11 cellular contexts compared by ENCODE assay signal in the genomic region with DNA sequence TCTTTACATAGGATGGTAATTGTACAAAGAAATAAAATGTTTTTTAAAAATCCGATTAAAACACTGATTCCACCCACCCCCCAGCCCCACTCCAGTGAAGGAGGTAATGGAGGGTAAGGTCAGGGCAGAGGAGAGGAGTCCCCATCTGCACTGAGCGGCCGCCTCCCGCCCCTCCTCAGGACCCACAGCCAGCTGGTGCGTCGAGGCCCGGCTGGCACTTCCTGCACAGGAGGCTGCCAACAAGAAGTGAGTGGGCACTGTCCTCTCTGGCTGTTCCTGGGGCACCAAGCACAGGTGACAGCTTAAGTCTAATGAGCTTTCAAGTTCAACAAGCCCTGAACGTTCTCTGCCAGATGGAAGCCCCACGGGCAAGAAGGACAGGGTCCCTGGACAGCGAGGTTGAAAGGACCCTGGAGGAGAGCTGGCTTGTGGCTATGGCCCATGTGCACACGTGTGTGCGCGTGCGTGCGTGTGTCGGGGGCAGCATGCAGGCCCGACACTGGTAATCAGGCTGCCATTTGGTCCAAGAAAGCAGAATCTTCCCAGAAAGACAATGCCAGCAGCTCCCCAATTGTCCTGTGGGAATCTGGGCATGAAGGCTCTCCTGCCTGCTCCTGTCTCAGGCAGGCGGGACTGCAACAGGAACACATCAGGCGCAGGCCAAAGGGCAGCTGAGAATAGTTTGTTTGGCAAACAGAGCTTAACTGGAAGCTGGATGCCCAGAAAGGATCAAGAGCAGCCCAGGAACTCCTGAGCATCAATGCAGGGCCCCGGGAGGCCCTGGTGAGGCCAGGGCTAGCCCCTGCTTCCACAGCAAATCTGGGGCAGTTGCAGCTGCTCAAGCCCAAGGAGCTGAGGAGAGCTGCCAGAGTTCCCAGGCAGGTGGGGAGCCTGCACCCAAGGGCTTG. TPM values are rescaled to one million over a fixed set of nuclear protein-coding genes. Genes with fewer than 3 reads are reported as not detected.
A peak's percentile ranks its signal among the peaks of the same experiment; 100 is the strongest.
DNase-seq lines count a peak whose midpoint lies in the region; TF ChIP-seq lines count a peak whose summit lies in the region.
"Had no signal": no experiment of that assay in that cellular context is flagged by ENCODE, and none has a peak within 500 bp of the region (broad histone marks: within the 10 kb centered on the region; RNA-seq: fewer than 3 reads in every experiment).

No MANE protein-coding gene starts in this region.

- 73 to 87% (median 80%) methylated on average over 13 to 20 of the region's 20 CpGs for WGBS in adrenal gland, 4 donors
- WGBS in esophagus squamous epithelium, 2 donors: 63 to 79% methylated on average over 8 of the region's 20 CpGs
- 81 to 83% methylated on average over 6 to 19 of the region's 20 CpGs for WGBS in transverse colon (ENCODE audit: low coverage in 1 of 2), 2 donors

- H4K20me1 ChIP-seq in osteoblast (ENCODE audit: insufficient read depth, low read length): peaks cover 25% of the 10 kb centered on the region

- H3K4me1 ChIP-seq in adrenal gland (replicated peaks in 1 of 2) (peaks cover 38 to 54% of the 10 kb centered on the region in 2 donors), esophagus squamous epithelium (peaks cover 33 to 66% (median 52%) of the 10 kb centered on the region in 3 donors), osteoblast (ENCODE audit: insufficient read depth, low read length) (peaks cover 53% of the 10 kb centered on the region), transverse colon (peaks cover 38 to 51% (median 49%) of the 10 kb centered on the region in 4 donors)

- H3K36me3 ChIP-seq in adrenal gland (replicated peaks in 1 of 2): peaks cover 0 to 57% of the 10 kb centered on the region in 2 donors
- H3K36me3 ChIP-seq in esophagus squamous epithelium: peaks cover 31 to 98% (median 31%) of the 10 kb centered on the region in 3 donors
- H3K36me3 ChIP-seq in osteoblast (ENCODE audit: insufficient read depth, low read length): peaks cover 48% of the 10 kb centered on the region
- peaks cover 0 to 6% (median 3%) of the 10 kb centered on the region in 4 donors for H3K36me3 ChIP-seq in transverse colon

- H3K9me3 ChIP-seq in adrenal gland (replicated peaks in 1 of 3) (no peaks in the 10 kb centered on the region), esophagus squamous epithelium (no peaks in the 10 kb centered on the region), osteoblast (ENCODE audit: low read depth, low read length) (no peaks in the 10 kb centered on the region), transverse colon (no peaks in the 10 kb centered on the region)
- H3K9me3 ChIP-seq: pancreas had no signal

- TF ChIP-seq POLR2A in adrenal gland (IDR thresholded peaks at IDR 0.05): no peak
- no peak for TF ChIP-seq POLR2A in esophagus squamous epithelium (IDR thresholded peaks at IDR 0.05)
- no peak for TF ChIP-seq POLR2A in transverse colon (IDR thresholded peaks at IDR 0.05)

- DNase-seq in adrenal gland: no peak
- no peak for DNase-seq in esophagus squamous epithelium (lab: John Stamatoyannopoulos, UW)
- peak; percentile 91 for DNase-seq in osteoblast (ENCODE audit: insufficient read length, low spot score, missing footprints)
- DNase-seq in transverse colon: no peak
- DNase-seq in DMS79 (lab: John Stamatoyannopoulos, UW): no peak
- no peak for DNase-seq in stimulated activated CD4-positive, alpha-beta T cell treated with anti-CD3 and anti-CD28 coated beads, Interleukin-2, amount 100 ng/mL, for 48 hours
- DNase-seq in activated effector memory CD4-positive, alpha-beta T cell treated with Interleukin-2 at 50 U/mL for 16 hours: no peak
- DNase-seq: COR-L47, erythroblast, Karpas-422, pancreas had no signal

- TF ChIP-seq CTCF in adrenal gland (IDR thresholded peaks at IDR 0.05) (no peak), esophagus squamous epithelium (IDR thresholded peaks at IDR 0.05) (no peak), osteoblast (IDR thresholded peaks at IDR 0.05; ENCODE audit: extremely low read depth, low read depth, low read length) (no peak), transverse colon (IDR thresholded peaks at IDR 0.05) (no peak)

- peak overlapping the region in 4 of 5 donors; percentile 56 to 96 (median 86) for H3K27ac ChIP-seq in adrenal gland
- H3K27ac ChIP-seq in esophagus squamous epithelium: peak overlapping the region; percentile 66 to 93 (median 88)
- H3K27ac ChIP-seq in osteoblast (ENCODE audit: low read depth, low read length): peak overlapping the region; percentile 100
- H3K27ac ChIP-seq in transverse colon: peak overlapping the region; percentile 82 to 90 (median 83)

- no peak overlapping the region for H2AFZ ChIP-seq in osteoblast (ENCODE audit: low read length)

- intact Hi-C loops in adrenal gland (cut with DNase I): no loop called here
- intact Hi-C loops in esophagus squamous epithelium (cut with DNase I): loop anchor here (10.0 kb wide), 1 partner anchor 143 kb away; a partner anchor contains a TSS
- intact Hi-C loops in transverse colon (cut with DNase I; ENCODE audit: low total_unique reads): no loop called here

- no peak overlapping the region for H3K4me2 ChIP-seq in osteoblast (ENCODE audit: insufficient read depth, low read length)

- H3K4me3 ChIP-seq in adrenal gland: no peak overlapping the region
- no peak overlapping the region for H3K4me3 ChIP-seq in esophagus squamous epithelium
- no peak overlapping the region for H3K4me3 ChIP-seq in osteoblast (ENCODE audit: insufficient read depth, low read length)
- no peak overlapping the region for H3K4me3 ChIP-seq in transverse colon
- H3K4me3 ChIP-seq: pancreas had no signal

- in situ Hi-C loops in transverse colon (cut with MboI; ENCODE audit: low pct_ligation_motif_present in 1 of 4, low pct_unique_long_range_greater_than_20kb in 1 of 4, low sequenced_read_pairs in 3 of 4): no loop called here

- TF ChIP-seq EP300 in transverse colon (IDR thresholded peaks at IDR 0.05; ENCODE audit: low read depth): no peak

- H3K79me2 ChIP-seq in osteoblast (ENCODE audit: insufficient read depth, low read length): peaks cover 56% of the 10 kb centered on the region

- H3K27me3 ChIP-seq in adrenal gland (no peaks in the 10 kb centered on the region), esophagus squamous epithelium (no peaks in the 10 kb centered on the region), osteoblast (ENCODE audit: insufficient read depth, low read length) (no peaks in the 10 kb centered on the region), transverse colon (no peaks in the 10 kb centered on the region)
- H3K27me3 ChIP-seq: pancreas had no signal

RNA-seq across cellular contexts. Expression of a gene that starts 15.1 kb away (rescaled TPM):
- 1 to 10 TPM in 1 of 8 donors, under 1 TPM in 5, not detected in 2; 0.43 to 7.5 (median 0.62) TPM for total RNA-seq in adrenal gland
- polyA plus RNA-seq in adrenal gland: under 1 TPM; 0.24 to 0.44 (median 0.31) TPM
- total RNA-seq in esophagus squamous epithelium: 10 to 100 TPM; 18.7 to 93.0 (median 48.9) TPM
- 0.29 TPM in 1 of 2 replicates, not detected in the other for total RNA-seq in osteoblast
- not detected for total RNA-seq in transverse colon

RNA-seq across cellular contexts. Expression of a gene that starts 46.6 kb away (rescaled TPM):
- total RNA-seq in adrenal gland (10 to 100 TPM in 7 of 8 donors, 1 to 10 TPM in 1; 8.3 to 39.3 (median 17.7) TPM), esophagus squamous epithelium (100 to 1,000 TPM in 3 of 4 donors, 10 to 100 TPM in 1; 95.6 to 278 (median 122) TPM), osteoblast (49.8 and 51.8 TPM in 2 replicates), transverse colon (10 to 100 TPM in 1 of 4 donors, 1 to 10 TPM in 3; 2.2 to 16.3 (median 4.7) TPM)
- 1 to 10 TPM; 3.7 to 8.9 (median 6.2) TPM for polyA plus RNA-seq in adrenal gland
